20 cellular contexts compared by ENCODE assay signal in the genomic region with DNA sequence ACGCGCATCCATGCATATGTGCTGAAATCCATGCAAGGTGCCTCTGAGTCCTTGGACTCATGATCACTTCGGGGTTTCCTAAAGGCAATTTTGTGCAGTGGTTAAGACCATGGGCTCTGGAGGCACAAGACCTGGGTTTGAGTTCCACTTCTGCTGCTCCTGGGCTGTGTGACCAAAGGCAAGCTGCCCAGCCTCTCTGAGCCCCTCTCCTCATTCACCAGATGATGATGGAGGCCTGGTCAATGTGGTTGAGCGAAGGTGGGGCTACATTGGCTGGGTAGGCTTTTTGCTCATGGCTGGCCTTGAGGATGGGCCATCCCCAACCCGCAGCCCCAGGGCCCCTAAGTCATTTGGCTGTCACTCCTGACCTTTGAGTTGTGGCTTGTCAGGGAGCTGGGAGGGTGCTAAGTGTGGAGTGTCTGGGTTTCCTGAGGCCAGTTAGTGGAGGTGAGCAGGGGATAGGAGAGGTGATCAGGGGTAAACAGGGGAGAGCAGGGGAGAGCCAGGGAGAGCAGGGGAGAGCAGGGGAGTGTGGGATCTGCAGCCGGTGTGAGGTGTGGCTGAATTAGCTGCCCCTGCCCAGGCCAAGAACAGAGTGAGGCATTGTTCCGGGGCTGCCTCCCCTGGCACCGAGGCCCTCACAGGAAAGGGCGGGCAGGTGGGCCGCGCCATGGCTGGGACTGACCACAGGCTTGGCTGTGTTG.
"Had no signal": no experiment of that assay in that cellular context is flagged by ENCODE, and none has a peak within 500 bp of the region (broad histone marks: within the 10 kb centered on the region; RNA-seq: fewer than 3 reads in every experiment).

No MANE protein-coding gene starts in this region.

- H3K9ac ChIP-seq: neural progenitor cell had no signal

- ATAC-seq: activated CD8-positive, alpha-beta T cell treated with anti-CD3 and anti-CD28 coated beads, Interleukin-2, amount 10 ng/mL, durations not matched to agents 7 days and 5 days; left lung; pancreas had no signal

- H2AFZ ChIP-seq: neural progenitor cell had no signal

- H3K36me3 Mint-ChIP-seq: neural progenitor cell had no signal

- H3K27ac ChIP-seq: adrenal gland, left lung, neural progenitor cell, pancreas, tibial artery had no signal

- DNase-seq: activated CD4-positive, alpha-beta T cell treated with anti-CD3 and anti-CD28 coated beads, Interleukin-2, amount 10 ng/mL, durations not matched to agents 24 days and 14 days; activated CD4-positive, CD25-positive, alpha-beta regulatory T cell; activated CD8-positive, alpha-beta memory T cell treated with anti-CD3 and anti-CD28 coated beads, Interleukin-2, amount 50 U/mL, for 4 hours; activated CD8-positive, alpha-beta T cell treated with anti-CD3 and anti-CD28 coated beads, Interleukin-2, amount 10 ng/mL, durations not matched to agents 7 days and 5 days; activated naive CD4-positive, alpha-beta T cell treated with anti-CD3 and anti-CD28 coated beads for 36 hours; mesenchymal stem cell; pancreas; stimulated activated CD4-positive, alpha-beta T cell treated with anti-CD3 and anti-CD28 coated beads, Interleukin-15, amount 100 ng/mL, for 24 hours; stimulated activated CD4-positive, alpha-beta T cell treated with anti-CD3 and anti-CD28 coated beads, Interleukin-4, amount 100 ng/mL, for 1 hour; stimulated activated naive CD4-positive, alpha-beta T cell; SW 1271 had no signal

- H3K27me3 ChIP-seq: adrenal gland, cardiac muscle cell, left lung, neural progenitor cell, pancreas, tibial artery had no signal

- H3K4me3 Mint-ChIP-seq: activated CD4-positive, alpha-beta T cell treated with anti-CD3 and anti-CD28 coated beads, Interleukin-2, amount 10 ng/mL, durations not matched to agents 24 days and 14 days; activated CD8-positive, alpha-beta T cell treated with anti-CD3 and anti-CD28 coated beads, Interleukin-2, amount 10 ng/mL, durations not matched to agents 7 days and 5 days; activated naive CD4-positive, alpha-beta T cell treated with anti-CD3 and anti-CD28 coated beads for 36 hours; activated T-helper 1 cell treated with anti-CD3 and anti-CD28 coated beads, Interleukin-12 subunit alpha, Interleukin-12 subunit beta, Interleukin-2, Interleukin-4 antibody, amounts not matched to agents 30 ng/mL and 10 ng/mL and 1 ng/mL, durations not matched to agents 14 hours and 24 hours and 36 hours; neural progenitor cell; T-helper 2 cell treated with Interferon-gamma antibody and Interleukin-4, amounts not matched to agents 5 μg/mL and 100 μg/mL, for 36 hours had no signal

- H3K4me2 ChIP-seq: neural progenitor cell had no signal

- H3K36me3 ChIP-seq: adrenal gland, cardiac muscle cell, left lung, neural progenitor cell, pancreas, tibial artery had no signal

- FAIRE-seq: colon, islet of Langerhans, pancreas had no signal

- H3K9me3 Mint-ChIP-seq: activated CD4-positive, alpha-beta T cell treated with anti-CD3 and anti-CD28 coated beads, Interleukin-2, amount 10 ng/mL, durations not matched to agents 24 days and 14 days; activated naive CD4-positive, alpha-beta T cell treated with anti-CD3 and anti-CD28 coated beads for 36 hours; activated T-helper 1 cell treated with anti-CD3 and anti-CD28 coated beads, Interleukin-12 subunit alpha, Interleukin-12 subunit beta, Interleukin-2, Interleukin-4 antibody, amounts not matched to agents 30 ng/mL and 10 ng/mL and 1 ng/mL, durations not matched to agents 14 hours and 24 hours and 36 hours; neural progenitor cell; T-helper 2 cell treated with Interferon-gamma antibody and Interleukin-4, amounts not matched to agents 5 μg/mL and 100 μg/mL, for 36 hours had no signal

- H3K4me1 ChIP-seq: left lung, neural progenitor cell, pancreas, tibial artery had no signal

- H3K27ac Mint-ChIP-seq: activated CD4-positive, alpha-beta T cell treated with anti-CD3 and anti-CD28 coated beads, Interleukin-2, amount 10 ng/mL, durations not matched to agents 24 days and 14 days; activated CD8-positive, alpha-beta T cell treated with anti-CD3 and anti-CD28 coated beads, Interleukin-2, amount 10 ng/mL, durations not matched to agents 7 days and 5 days; activated naive CD4-positive, alpha-beta T cell treated with anti-CD3 and anti-CD28 coated beads for 36 hours; activated T-helper 1 cell treated with anti-CD3 and anti-CD28 coated beads, Interleukin-12 subunit alpha, Interleukin-12 subunit beta, Interleukin-2, Interleukin-4 antibody, amounts not matched to agents 30 ng/mL and 10 ng/mL and 1 ng/mL, durations not matched to agents 14 hours and 24 hours and 36 hours; neural progenitor cell; T-helper 2 cell treated with Interferon-gamma antibody and Interleukin-4, amounts not matched to agents 5 μg/mL and 100 μg/mL, for 36 hours had no signal

- H3K9me3 ChIP-seq: adrenal gland, left lung, pancreas, tibial artery had no signal

- H3K4me3 ChIP-seq: adrenal gland, cardiac muscle cell, left lung, neural progenitor cell, pancreas, tibial artery had no signal

- H3K4me1 Mint-ChIP-seq: activated CD4-positive, alpha-beta T cell treated with anti-CD3 and anti-CD28 coated beads, Interleukin-2, amount 10 ng/mL, durations not matched to agents 24 days and 14 days; neural progenitor cell had no signal
